22 cellular contexts compared by ENCODE assay signal in the genomic region with DNA sequence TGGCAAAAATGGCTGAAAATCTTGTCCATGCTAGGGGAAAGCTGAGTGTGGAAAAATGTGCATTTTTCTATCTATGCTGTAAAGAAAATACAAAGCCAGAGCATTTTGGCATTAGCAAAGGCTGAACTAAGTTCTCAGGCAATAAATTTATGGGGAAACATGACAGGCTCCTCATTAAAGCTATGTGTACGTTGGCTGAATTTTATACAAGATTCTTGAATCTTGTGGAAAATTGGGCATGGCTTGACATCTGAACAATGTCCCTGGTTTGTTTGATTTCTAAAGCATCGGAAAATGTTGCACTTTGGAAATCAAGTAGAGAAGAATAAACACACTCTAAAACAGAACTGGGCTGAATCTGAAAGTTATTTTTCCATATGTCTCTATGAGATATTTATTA. TPM values are rescaled to one million over a fixed set of nuclear protein-coding genes. Genes with fewer than 3 reads are reported as not detected.
"Had no signal": no experiment of that assay in that cellular context is flagged by ENCODE, and none has a peak within 500 bp of the region (broad histone marks: within the 10 kb centered on the region; RNA-seq: fewer than 3 reads in every experiment).

No MANE protein-coding gene starts in this region.

- H3K4me3 ChIP-seq: testis had no signal

- H3K27ac Mint-ChIP-seq: activated CD4-positive, alpha-beta T cell treated with anti-CD3 and anti-CD28 coated beads, Interleukin-2, amount 10 ng/mL, durations not matched to agents 7 days and 5 days; activated naive CD8-positive, alpha-beta T cell treated with anti-CD3 and anti-CD28 coated beads, Interleukin-2, amount 10 ng/mL, durations not matched to agents 7 days and 5 days; activated T-cell treated with anti-CD3 and anti-CD28 coated beads, Interleukin-2, amount 50 U/mL, for 72 hours; effector memory CD8-positive, alpha-beta T cell; stimulated activated naive CD8-positive, alpha-beta T cell treated with anti-CD3 and anti-CD28 coated beads, Interleukin-15, amount 100 ng/mL, for 72 hours had no signal

- DNase-seq: activated CD4-positive, alpha-beta T cell treated with anti-CD3 and anti-CD28 coated beads, Interleukin-2, amount 10 ng/mL, durations not matched to agents 7 days and 5 days; activated CD8-positive, alpha-beta memory T cell treated with anti-CD3 and anti-CD28 coated beads, Interleukin-2, amount 50 U/mL, for 48 hours; activated gamma-delta T cell; activated naive CD8-positive, alpha-beta T cell treated with anti-CD3 and anti-CD28 coated beads, Interleukin-2, amount 10 ng/mL, durations not matched to agents 7 days and 5 days; activated T-cell treated with anti-CD3 and anti-CD28 coated beads, Interleukin-2, amount 50 U/mL, for 72 hours; aorta; dermis blood vessel endothelial cell; effector memory CD8-positive, alpha-beta T cell; erythroblast; hippocampal formation; mesenchymal stem cell; stimulated activated CD4-positive, alpha-beta T cell treated with anti-CD3 and anti-CD28 coated beads, Interleukin-1b, Interleukin-23, amount 100 ng/mL, for 48 hours; stimulated activated naive CD8-positive, alpha-beta T cell treated with anti-CD3 and anti-CD28 coated beads, Interleukin-15, amount 100 ng/mL, for 72 hours; testis had no signal

- ATAC-seq: activated T-cell treated with anti-CD3 and anti-CD28 coated beads, Interleukin-2, amount 50 U/mL, for 72 hours; effector memory CD8-positive, alpha-beta T cell; stimulated activated naive CD8-positive, alpha-beta T cell treated with anti-CD3 and anti-CD28 coated beads, Interleukin-15, amount 100 ng/mL, for 72 hours had no signal

- H3K9me3 Mint-ChIP-seq: activated CD4-positive, alpha-beta T cell treated with anti-CD3 and anti-CD28 coated beads, Interleukin-2, amount 10 ng/mL, durations not matched to agents 7 days and 5 days; activated naive CD8-positive, alpha-beta T cell treated with anti-CD3 and anti-CD28 coated beads, Interleukin-2, amount 10 ng/mL, durations not matched to agents 7 days and 5 days; activated T-cell treated with anti-CD3 and anti-CD28 coated beads, Interleukin-2, amount 50 U/mL, for 72 hours; effector memory CD8-positive, alpha-beta T cell; neural crest cell; stimulated activated naive CD8-positive, alpha-beta T cell treated with anti-CD3 and anti-CD28 coated beads, Interleukin-15, amount 100 ng/mL, for 72 hours had no signal

- H3K27me3 ChIP-seq: testis had no signal

- H3K27me3 Mint-ChIP-seq: activated CD4-positive, alpha-beta T cell treated with anti-CD3 and anti-CD28 coated beads, Interleukin-2, amount 10 ng/mL, durations not matched to agents 7 days and 5 days; effector memory CD8-positive, alpha-beta T cell; stimulated activated naive CD8-positive, alpha-beta T cell treated with anti-CD3 and anti-CD28 coated beads, Interleukin-15, amount 100 ng/mL, for 72 hours had no signal

- H3K4me3 Mint-ChIP-seq: activated CD4-positive, alpha-beta T cell treated with anti-CD3 and anti-CD28 coated beads, Interleukin-2, amount 10 ng/mL, durations not matched to agents 7 days and 5 days; activated naive CD8-positive, alpha-beta T cell treated with anti-CD3 and anti-CD28 coated beads, Interleukin-2, amount 10 ng/mL, durations not matched to agents 7 days and 5 days; activated T-cell treated with anti-CD3 and anti-CD28 coated beads, Interleukin-2, amount 50 U/mL, for 72 hours; effector memory CD8-positive, alpha-beta T cell; neural crest cell; stimulated activated naive CD8-positive, alpha-beta T cell treated with anti-CD3 and anti-CD28 coated beads, Interleukin-15, amount 100 ng/mL, for 72 hours had no signal

- H3K27ac ChIP-seq: testis had no signal

- H3K9me3 ChIP-seq: testis had no signal

RNA-seq across cellular contexts. Expression of gene CPA1, which starts 16.8 kb away (rescaled TPM):
- total RNA-seq: activated CD4-positive, alpha-beta T cell treated with anti-CD3 and anti-CD28 coated beads, Interleukin-2, amount 10 ng/mL, durations not matched to agents 7 days and 5 days; activated naive CD8-positive, alpha-beta T cell treated with anti-CD3 and anti-CD28 coated beads, Interleukin-2, amount 10 ng/mL, durations not matched to agents 7 days and 5 days; activated T-cell treated with anti-CD3 and anti-CD28 coated beads, Interleukin-2, amount 50 U/mL, for 72 hours; bronchial epithelial cell; cerebellum; dermis blood vessel endothelial cell; kidney epithelial cell; neural crest cell; pulmonary artery endothelial cell had no signal

RNA-seq across cellular contexts. Expression of gene CPA5, which starts 52.4 kb away (rescaled TPM):
- total RNA-seq: activated CD4-positive, alpha-beta T cell treated with anti-CD3 and anti-CD28 coated beads, Interleukin-2, amount 10 ng/mL, durations not matched to agents 7 days and 5 days; aorta; bronchial epithelial cell; cerebellum; dermis blood vessel endothelial cell; kidney epithelial cell; liver; neural crest cell; osteoblast; pulmonary artery endothelial cell; urinary bladder had no signal
- polyA plus RNA-seq: aorta had no signal
